Comparison of ENCODE assay signal across 25 cellular contexts in genomic region chr1:77375990-77376389, GRCh38.
"Had no signal": no experiment of that assay in that cellular context is flagged by ENCODE, and none has a peak within 500 bp of the region (broad histone marks: within the 10 kb centered on the region; RNA-seq: fewer than 3 reads in every experiment).

No MANE protein-coding gene starts in this region.

- H3K4me1 ChIP-seq: colonic mucosa, gastroesophageal sphincter, pancreas, prostate gland had no signal

- H3K36me3 ChIP-seq: colonic mucosa, gastroesophageal sphincter, pancreas, prostate gland, thoracic aorta had no signal

- H3K9me3 ChIP-seq: colonic mucosa, gastroesophageal sphincter, pancreas, prostate gland, thoracic aorta had no signal

- H3K27ac ChIP-seq: colonic mucosa, gastroesophageal sphincter, pancreas, prostate gland, skin epidermis, thoracic aorta had no signal

- H3K4me3 ChIP-seq: colonic mucosa, gastroesophageal sphincter, pancreas, prostate gland, skin epidermis, thoracic aorta had no signal

- ATAC-seq: activated CD8-positive, alpha-beta T cell treated with anti-CD3 and anti-CD28 coated beads for 36 hours; activated naive CD4-positive, alpha-beta T cell treated with anti-CD3 and anti-CD28 coated beads, Interleukin-2, amount 50 U/mL, for 72 hours; gastroesophageal sphincter; left colon; naive thymus-derived CD8-positive, alpha-beta T cell; pancreas; sciatic nerve; stimulated activated naive CD8-positive, alpha-beta T cell treated with anti-CD3 and anti-CD28 coated beads, Interleukin-15, Interleukin-2, amounts not matched to agents 100 U/mL and 50 U/mL, for 24 hours; WTC11 had no signal

- DNase-seq: activated CD4-positive, alpha-beta T cell treated with anti-CD3 and anti-CD28 coated beads, Interleukin-2, amount 50 U/mL, for 1 hour; activated CD8-positive, alpha-beta T cell treated with anti-CD3 and anti-CD28 coated beads for 36 hours; activated naive CD4-positive, alpha-beta T cell; activated T-cell treated with anti-CD3 and anti-CD28 coated beads, Interleukin-2, amount 50 U/mL, for 48 hours; anterior cingulate cortex; colonic mucosa; effector memory CD4-positive, alpha-beta T cell; hippocampal formation; left colon; naive thymus-derived CD8-positive, alpha-beta T cell; nucleus accumbens; pancreas; retina; stimulated activated CD4-positive, alpha-beta T cell treated with anti-CD3 and anti-CD28 coated beads, Interleukin-12 subunit alpha, Interleukin-12 subunit beta, amount 100 ng/mL, for 4 hours; stimulated activated CD4-positive, alpha-beta T cell treated with anti-CD3 and anti-CD28 coated beads, Interleukin-4, amount 100 ng/mL, for 1 hour; stimulated activated naive CD8-positive, alpha-beta T cell treated with anti-CD3 and anti-CD28 coated beads, Interleukin-15, Interleukin-2, amounts not matched to agents 100 U/mL and 50 U/mL, for 24 hours; T-helper 2 cell; trophoblast cell had no signal

- H3K27me3 ChIP-seq: colonic mucosa, pancreas had no signal
